20 cellular contexts compared by ENCODE assay signal in genomic region chr20:44932916-44933315, GRCh38. TPM values are rescaled to one million over a fixed set of nuclear protein-coding genes. Genes with fewer than 3 reads are reported as not detected.
DNase-seq lines count a peak whose midpoint lies in the region; ATAC-seq, FAIRE-seq and TF ChIP-seq lines count a peak whose summit lies in the region.
"Had no signal": no experiment of that assay in that cellular context is flagged by ENCODE, and none has a peak within 500 bp of the region (broad histone marks: within the 10 kb centered on the region; RNA-seq: fewer than 3 reads in every experiment).

No MANE protein-coding gene starts in this region.

- no peak for TF ChIP-seq POLR2A in HepG2 (IDR thresholded peaks at IDR 0.05; ENCODE audit: insufficient read depth in 1 of 2, low read depth in 2 of 2, low read length in 2 of 2)
- TF ChIP-seq POLR2A in right lobe of liver (IDR thresholded peaks at IDR 0.05), result no peak
- no peak for TF ChIP-seq POLR2A in H1 (IDR thresholded peaks at IDR 0.05; ENCODE audit: control extremely low read depth in 1 of 2, low read depth in 2 of 2, low read length in 2 of 2)

- H2BK15ac ChIP-seq in H1 (ENCODE audit: low read length), result no peak overlapping the region

- H3K4me1 ChIP-seq in HepG2 (ENCODE audit: insufficient read depth, low read length) (no peaks in the 10 kb centered on the region), right lobe of liver (no peaks in the 10 kb centered on the region), H1 (replicated peaks in 1 of 4; ENCODE audit: control insufficient read depth in 3 of 4, insufficient read depth in 4 of 4, low read length in 3 of 4) (no peaks in the 10 kb centered on the region), upper lobe of right lung (no peaks in the 10 kb centered on the region), foreskin keratinocyte (no peaks in the 10 kb centered on the region)
- H3K4me1 ChIP-seq: A549 had no signal

- H3K9me3 ChIP-seq in HepG2 (ENCODE audit: low read length), result no peaks in the 10 kb centered on the region
- H3K9me3 ChIP-seq in right lobe of liver, result no peaks in the 10 kb centered on the region
- H3K9me3 ChIP-seq in H1 (ENCODE audit: insufficient read depth in 2 of 2, low read depth in 1 of 2, low read length in 1 of 2), result no peaks in the 10 kb centered on the region
- no peaks in the 10 kb centered on the region for H3K9me3 ChIP-seq in upper lobe of right lung
- H3K9me3 ChIP-seq: A549 had no signal

- H3K4me2 ChIP-seq in HepG2 (ENCODE audit: low read depth, low read length) (no peak overlapping the region), H1 (ENCODE audit: insufficient read depth in 1 of 2, low read depth in 2 of 2, low read length in 2 of 2) (no peak overlapping the region)
- H3K4me2 ChIP-seq: A549 had no signal

- H3K79me1 ChIP-seq in H1 (ENCODE audit: low read depth, low read length), result no peaks in the 10 kb centered on the region; the same call in 1 of the 2 replicates

- in situ Hi-C loops in HepG2 (cut with HindIII; ENCODE audit: extremely low pct_ligation_motif_present, low pct_unique_long_range_greater_than_20kb), result no loop called here

- CTCF ChIA-PET in HepG2 (lab: Yijun Ruan, JAX; ENCODE audit: low intra/inter-chr PET ratio, low total read pairs) (no interaction called here), H1 (lab: Charles Lee; ENCODE audit: partially characterized antibody) (interaction anchor here (0.6 to 0.7 kb wide), 3 partner anchors 20 to 1881 kb away, joined by 3 to 4 read pairs (median 3); no protein-coding TSS in a partner anchor)

- intact Hi-C loops in HepG2 (cut with micrococcal nuclease; ENCODE audit: unreplicated experiment), result no loop called here
- intact Hi-C loops in right lobe of liver (cut with DNase I), result no loop called here
- intact Hi-C loops in upper lobe of right lung (cut with DNase I), result no loop called here

- no peak overlapping the region for H3K14ac ChIP-seq in H1 (ENCODE audit: insufficient read length)

- ATAC-seq in HepG2, result no peak
- ATAC-seq in right lobe of liver, result no peak
- ATAC-seq in upper lobe of right lung, result peak; percentile 22
- no peak for ATAC-seq in foreskin keratinocyte
- ATAC-seq: A549 had no signal

- no peak overlapping the region for H2AFZ ChIP-seq in HepG2 (ENCODE audit: low read length)
- no peak overlapping the region for H2AFZ ChIP-seq in H1 (ENCODE audit: low read length)

- FAIRE-seq in HepG2 (lab: Jason Lieb, UNC) (no peak), H1 (lab: Jason Lieb, UNC) (no peak)
- FAIRE-seq: A549, G401.6, GM12892 had no signal

- over 99% methylated on average over 8 of the region's 8 CpGs for WGBS in HepG2 (ENCODE audit: low lambda C conversion rate)
- WGBS in right lobe of liver (ENCODE audit: insufficient coverage, low coverage, low lambda C conversion rate, missing lambda C conversion rate), result 95% methylated on average over 7 of the region's 8 CpGs
- 93% methylated on average over 8 of the region's 8 CpGs; no CpG with 5 or more reads in 1 of the 2 experiments for WGBS in H1 (ENCODE audit: extremely low coverage in 1 of 2, insufficient coverage in 1 of 2, insufficient read length in 1 of 2, insufficient replicate concordance in 2 of 2, low coverage in 1 of 2, low lambda C conversion rate in 2 of 2, missing lambda C conversion rate in 1 of 2), 2 experiments

- no peaks in the 10 kb centered on the region for H3K79me2 ChIP-seq in HepG2 (ENCODE audit: insufficient read depth, low read length)
- no peaks in the 10 kb centered on the region for H3K79me2 ChIP-seq in H1 (ENCODE audit: control insufficient read depth in 1 of 2, insufficient read depth in 2 of 2, low read length in 2 of 2)

- no peak overlapping the region for H2BK20ac ChIP-seq in H1 (ENCODE audit: low read length)

- H3K27me3 ChIP-seq in HepG2 (ENCODE audit: control insufficient read depth in 1 of 2, insufficient read depth in 2 of 2, low read length in 2 of 2), result no peaks in the 10 kb centered on the region
- H3K27me3 ChIP-seq in right lobe of liver, result no peaks in the 10 kb centered on the region
- H3K27me3 ChIP-seq in H1 (replicated peaks in 1 of 4; ENCODE audit: control insufficient read depth in 3 of 4, extremely low read depth in 1 of 4, insufficient read depth in 3 of 4, low read length in 3 of 4), result no peaks in the 10 kb centered on the region
- no peaks in the 10 kb centered on the region for H3K27me3 ChIP-seq in upper lobe of right lung
- no peaks in the 10 kb centered on the region for H3K27me3 ChIP-seq in foreskin keratinocyte

- H3K56ac ChIP-seq in H1 (replicated peaks; ENCODE audit: insufficient read length, low read depth, low read length), result no peak overlapping the region

- no peak overlapping the region for H4K5ac ChIP-seq in H1 (ENCODE audit: insufficient read length, low read depth, low read length)

- H4K8ac ChIP-seq in H1 (ENCODE audit: extremely low read depth, insufficient read depth, low read length), result peak overlapping the region; percentile 65; the same call in 1 of the 2 replicates

- no peak overlapping the region for H4K91ac ChIP-seq in H1 (replicated peaks; ENCODE audit: insufficient read length, low read length)

- BruUV-seq in HepG2 (replicated peaks; lab: Mats Ljungman, UMichigan), result no TSS peak

- DNase-seq in HepG2 (ENCODE audit: low spot score) (no peak), right lobe of liver (no peak), H1 (ENCODE audit: low read depth in 1 of 2, low spot score in 2 of 2) (no peak), upper lobe of right lung (no peak), foreskin keratinocyte (no peak), NCI-H2171 (lab: John Stamatoyannopoulos, UW) (no peak)
- DNase-seq: 8988T; ACHN; AML-193; C1 segment of cervical spinal cord; CD4-positive, alpha-beta memory T cell; COR-L47; DMS153; DND-41; GOT3; H7; HCEC 1CT had no signal

- H2BK5ac ChIP-seq in H1 (ENCODE audit: low read depth, low read length), result no peak overlapping the region

- TF ChIP-seq RAD21 in HepG2 (CRISPR knock-in tag; IDR thresholded peaks at IDR 0.05) (no peak), H1 (IDR thresholded peaks at IDR 0.05 in 1 of 2, conservative IDR thresholded peaks at IDR 0.05 in 1 of 2; ENCODE audit: low read depth in 2 of 2, low read length in 2 of 2) (no peak)

- H3K9ac ChIP-seq in HepG2 (ENCODE audit: insufficient read depth, low read depth, low read length) (no peak overlapping the region), H1 (replicated peaks in 1 of 4; ENCODE audit: extremely low read depth in 1 of 4, low read depth in 3 of 4, low read length in 3 of 4) (no peak overlapping the region)

- H2BK12ac ChIP-seq in H1 (ENCODE audit: low read depth, low read length), result no peak overlapping the region

- TF ChIP-seq CTCF in HepG2 (CRISPR knock-in tag; IDR thresholded peaks at IDR 0.05), result no peak
- TF ChIP-seq CTCF in right lobe of liver (IDR thresholded peaks at IDR 0.05), result no peak
- no peak for TF ChIP-seq CTCF in H1 (IDR thresholded peaks at IDR 0.05; ENCODE audit: control extremely low read depth in 1 of 3, insufficient read depth in 1 of 3, low read depth in 1 of 3, low read length in 3 of 3)
- TF ChIP-seq CTCF in upper lobe of right lung (IDR thresholded peaks at IDR 0.05), result no peak
- TF ChIP-seq CTCF in foreskin keratinocyte (conservative IDR thresholded peaks at IDR 0.05), result no peak

- H3K23me2 ChIP-seq in H1 (ENCODE audit: low read depth, low read length), result no peaks in the 10 kb centered on the region

- H4K20me1 ChIP-seq in HepG2 (ENCODE audit: insufficient read depth, low read length) (no peaks in the 10 kb centered on the region), H1 (replicated peaks in 1 of 2; ENCODE audit: control insufficient read depth in 1 of 2, insufficient read depth in 2 of 2, low read length in 2 of 2) (peaks cover 3 to 5% of the 10 kb centered on the region in 2 experiments)

- H3K23ac ChIP-seq in H1 (ENCODE audit: insufficient read length), result no peak overlapping the region

- no peak overlapping the region for H3K18ac ChIP-seq in H1 (ENCODE audit: extremely low read depth, low read length)

- H3K27ac ChIP-seq in HepG2 (ENCODE audit: extremely low read length, insufficient read depth, low read length) (no peak overlapping the region), right lobe of liver (no peak overlapping the region), H1 (ENCODE audit: low read depth, low read length) (no peak overlapping the region), upper lobe of right lung (no peak overlapping the region), foreskin keratinocyte (no peak overlapping the region)
- H3K27ac ChIP-seq: A549 had no signal

- TF ChIP-seq EP300 in HepG2 (IDR thresholded peaks at IDR 0.05; ENCODE audit: low read depth in 2 of 2, low read length in 2 of 2), result no peak
- no peak for TF ChIP-seq EP300 in HepG2 (CRISPR knock-in tag; IDR thresholded peaks at IDR 0.05; ENCODE audit: borderline replicate concordance)
- TF ChIP-seq EP300 in H1 (IDR thresholded peaks at IDR 0.05; ENCODE audit: borderline replicate concordance in 1 of 2, low read depth in 2 of 2, low read length in 2 of 2), result no peak

- H3K4me3 ChIP-seq in HepG2 (replicated peaks in 1 of 3; ENCODE audit: insufficient read depth in 1 of 3, low read depth in 2 of 3, low read length in 3 of 3) (no peak overlapping the region), right lobe of liver (no peak overlapping the region), H1 (ENCODE audit: extremely low read depth in 1 of 4, insufficient read depth in 2 of 4, low read depth in 3 of 4, low read length in 4 of 4) (no peak overlapping the region), upper lobe of right lung (no peak overlapping the region)
- H3K4me3 ChIP-seq: A549 had no signal

- POLR2A ChIA-PET in HepG2 (lab: Yijun Ruan, JAX) (interaction anchor here (0.7 kb wide), 1 partner anchor 9 kb away, joined by 3 read pairs; no protein-coding TSS in a partner anchor), H1 (lab: Charles Lee; ENCODE audit: partially characterized antibody) (interaction anchor here (1.4 to 4.9 kb wide), 3 partner anchors 9 to 14 kb away, joined by 3 to 27 read pairs (median 13); no protein-coding TSS in a partner anchor)

- no peak overlapping the region for H2AK5ac ChIP-seq in H1 (ENCODE audit: low read depth, low read length)

- H3K36me3 ChIP-seq in HepG2 (replicated peaks in 1 of 2; ENCODE audit: control insufficient read depth in 1 of 2, insufficient read depth in 2 of 2, low read length in 2 of 2) (peaks cover 32 to 77% of the 10 kb centered on the region in 2 experiments), right lobe of liver (peaks cover 0 to 12% (median under 1%) of the 10 kb centered on the region in 4 donors), H1 (ENCODE audit: control insufficient read depth in 2 of 4, insufficient read depth in 4 of 4, low read length in 3 of 4) (peaks cover 10 to 57% (median 42%) of the 10 kb centered on the region in 4 experiments), upper lobe of right lung (no peaks in the 10 kb centered on the region)

- H2BK120ac ChIP-seq in H1 (replicated peaks; ENCODE audit: low read depth, low read length), result no peak overlapping the region

- no peak overlapping the region for H3K4ac ChIP-seq in H1 (replicated peaks; ENCODE audit: insufficient read length, low read depth, low read length)

RNA-seq across cellular contexts. Expression of gene PABPC1L, which starts 23.1 kb away (rescaled TPM):
- total RNA-seq in HepG2 (2016; rRNA removed; fragmentation: Illumina TruSeq; extraction: Trizol) (6.4 and 30.8 TPM in 2 replicates), right lobe of liver (10 to 100 TPM in 5 of 6 experiments, 1 to 10 TPM in 1; 8.7 to 40.2 (median 27.7) TPM), upper lobe of right lung (46.4 TPM), foreskin keratinocyte (14.1 and 15.9 TPM in 2 replicates)
- 8.8 and 10.6 TPM in 2 replicates for total RNA-seq in HepG2 (2016; cell fraction: cytosol; rRNA removed; fragmentation: Illumina TruSeq; extraction: Trizol; ENCODE audit: low read depth)
- total RNA-seq in HepG2 (2016; cell fraction: insoluble cytoplasmic fraction; rRNA removed; fragmentation: Illumina TruSeq; extraction: Trizol), result 7.2 and 30.6 TPM in 2 replicates
- total RNA-seq in HepG2 (2016; cell fraction: membrane; rRNA removed; fragmentation: Illumina TruSeq; extraction: Trizol), result 7.7 TPM in 2 replicates
- 68.7 and 74.6 TPM in 2 replicates for total RNA-seq in HepG2 (2016; cell fraction: nucleus; rRNA removed; fragmentation: Illumina TruSeq; extraction: Trizol)
- polyA plus RNA-seq in HepG2 (2011; rRNA removed) (252 and 283 TPM in 2 replicates), H1 (2011; rRNA removed) (108 and 151 TPM in 2 replicates), foreskin keratinocyte (12.6 and 13.8 TPM in 2 replicates)
- polyA plus RNA-seq in HepG2 (2011; cell fraction: cytosol; rRNA removed), result 48.8 and 52.2 TPM in 2 replicates
- 1,815 and 1,864 TPM in 2 replicates for polyA plus RNA-seq in HepG2 (2011; cell fraction: nucleus; rRNA removed)
- 109 and 110 TPM in 2 replicates for polyA plus RNA-seq in HepG2 (2012)
- 3.4 TPM in 2 replicates for polyA plus RNA-seq in HepG2 (2016; cell fraction: cytosol; fragmentation: Illumina TruSeq; extraction: Trizol; ENCODE audit: low read depth)
- 8.9 and 10.9 TPM in 2 replicates for polyA plus RNA-seq in HepG2 (2016; cell fraction: insoluble cytoplasmic fraction; fragmentation: Illumina TruSeq; extraction: Trizol; ENCODE audit: low read depth)
- polyA plus RNA-seq in HepG2 (2016; cell fraction: membrane; fragmentation: Illumina TruSeq; extraction: Trizol; ENCODE audit: low read depth), result 4.4 and 4.6 TPM in 2 replicates
- 374 and 409 TPM in 2 replicates for polyA plus RNA-seq in HepG2 (2016; cell fraction: nucleus; fragmentation: Illumina TruSeq; extraction: Trizol; ENCODE audit: insufficient read depth, low read depth)
- 12.6 and 64.0 TPM in 2 replicates for polyA minus RNA-seq in HepG2 (2011; rRNA and poly(A)+ RNA removed; ENCODE audit: low replicate concordance)
- 10.6 and 12.0 TPM in 2 replicates for polyA minus RNA-seq in HepG2 (2011; cell fraction: cytosol; rRNA and poly(A)+ RNA removed)
- polyA minus RNA-seq in HepG2 (2011; cell fraction: nucleus; rRNA and poly(A)+ RNA removed), result 250 and 264 TPM in 2 replicates
- total RNA-seq in H1 (2021; fragmentation: NEBNext Ultra II Directional; extraction: Animal tissue kit (Norgen Biotek cat#: 25700)), result 60.9 and 61.1 TPM in 2 replicates
- polyA plus RNA-seq in H1 (2011; cell fraction: cytosol; rRNA removed), result 155 TPM
- 347 TPM for polyA plus RNA-seq in H1 (2011; cell fraction: nucleus; rRNA removed)
- polyA plus RNA-seq in H1 (2012, experiment 1 of 2), result 83.3 to 100 TPM (median 93.5 TPM) in 4 replicates
- 37.4 TPM for polyA plus RNA-seq in H1 (2012, experiment 2 of 2)
- polyA plus RNA-seq in H1 (2013, experiment 1 of 2), result 58.3 TPM
- 46.6 TPM for polyA plus RNA-seq in H1 (2013, experiment 2 of 2)
- 40.6 and 47.9 TPM in 2 replicates for polyA minus RNA-seq in H1 (2011; rRNA and poly(A)+ RNA removed)
- polyA minus RNA-seq in H1 (2011; cell fraction: cytosol; rRNA and poly(A)+ RNA removed), result 32.8 TPM
- 75.4 TPM for polyA minus RNA-seq in H1 (2011; cell fraction: nucleus; rRNA and poly(A)+ RNA removed)

RNA-seq across cellular contexts. Expression of gene TOMM34, which starts 27.3 kb away (rescaled TPM):
- total RNA-seq in HepG2 (2016; rRNA removed; fragmentation: Illumina TruSeq; extraction: Trizol) (52.0 and 73.0 TPM in 2 replicates), right lobe of liver (10 to 100 TPM in 3 of 6 experiments, 1 to 10 TPM in 3; 6.7 to 17.7 (median 10.0) TPM), upper lobe of right lung (16.0 TPM), foreskin keratinocyte (51.1 and 53.5 TPM in 2 replicates)
- 6.2 and 6.4 TPM in 2 replicates for total RNA-seq in HepG2 (2016; cell fraction: cytosol; rRNA removed; fragmentation: Illumina TruSeq; extraction: Trizol; ENCODE audit: low read depth)
- total RNA-seq in HepG2 (2016; cell fraction: insoluble cytoplasmic fraction; rRNA removed; fragmentation: Illumina TruSeq; extraction: Trizol), result 52.3 and 72.3 TPM in 2 replicates
- 18.0 and 21.0 TPM in 2 replicates for total RNA-seq in HepG2 (2016; cell fraction: membrane; rRNA removed; fragmentation: Illumina TruSeq; extraction: Trizol)
- total RNA-seq in HepG2 (2016; cell fraction: nucleus; rRNA removed; fragmentation: Illumina TruSeq; extraction: Trizol), result 24.9 and 25.7 TPM in 2 replicates
- polyA plus RNA-seq in HepG2 (2011; rRNA removed) (36.2 and 38.3 TPM in 2 replicates), H1 (2011; rRNA removed) (30.0 and 35.1 TPM in 2 replicates), foreskin keratinocyte (53.1 and 57.7 TPM in 2 replicates)
- 38.3 and 39.9 TPM in 2 replicates for polyA plus RNA-seq in HepG2 (2011; cell fraction: cytosol; rRNA removed)
- 20.9 and 23.3 TPM in 2 replicates for polyA plus RNA-seq in HepG2 (2011; cell fraction: nucleus; rRNA removed)
- polyA plus RNA-seq in HepG2 (2012), result 41.6 and 42.7 TPM in 2 replicates
- 7.7 and 7.8 TPM in 2 replicates for polyA plus RNA-seq in HepG2 (2016; cell fraction: cytosol; fragmentation: Illumina TruSeq; extraction: Trizol; ENCODE audit: low read depth)
- 102 TPM in 2 replicates for polyA plus RNA-seq in HepG2 (2016; cell fraction: insoluble cytoplasmic fraction; fragmentation: Illumina TruSeq; extraction: Trizol; ENCODE audit: low read depth)
- 17.3 and 19.1 TPM in 2 replicates for polyA plus RNA-seq in HepG2 (2016; cell fraction: membrane; fragmentation: Illumina TruSeq; extraction: Trizol; ENCODE audit: low read depth)
- 45.6 and 46.6 TPM in 2 replicates for polyA plus RNA-seq in HepG2 (2016; cell fraction: nucleus; fragmentation: Illumina TruSeq; extraction: Trizol; ENCODE audit: insufficient read depth, low read depth)
- 23.9 and 48.7 TPM in 2 replicates for polyA minus RNA-seq in HepG2 (2011; rRNA and poly(A)+ RNA removed; ENCODE audit: low replicate concordance)
- polyA minus RNA-seq in HepG2 (2011; cell fraction: cytosol; rRNA and poly(A)+ RNA removed), result 11.6 and 12.1 TPM in 2 replicates
- polyA minus RNA-seq in HepG2 (2011; cell fraction: nucleus; rRNA and poly(A)+ RNA removed), result 6.8 and 9.1 TPM in 2 replicates
- total RNA-seq in H1 (2021; fragmentation: NEBNext Ultra II Directional; extraction: Animal tissue kit (Norgen Biotek cat#: 25700)), result 32.1 and 33.8 TPM in 2 replicates
- 31.7 TPM for polyA plus RNA-seq in H1 (2011; cell fraction: cytosol; rRNA removed)
- polyA plus RNA-seq in H1 (2011; cell fraction: nucleus; rRNA removed), result 28.8 TPM
- 35.7 to 43.7 TPM (median 39.2 TPM) in 4 replicates for polyA plus RNA-seq in H1 (2012, experiment 1 of 2)
- polyA plus RNA-seq in H1 (2012, experiment 2 of 2), result 33.6 TPM
- 30.6 TPM for polyA plus RNA-seq in H1 (2013, experiment 1 of 2)
- polyA plus RNA-seq in H1 (2013, experiment 2 of 2), result 30.2 TPM
- polyA minus RNA-seq in H1 (2011; rRNA and poly(A)+ RNA removed), result 19.8 and 22.5 TPM in 2 replicates
- 8.1 TPM for polyA minus RNA-seq in H1 (2011; cell fraction: cytosol; rRNA and poly(A)+ RNA removed)
- 6.8 TPM for polyA minus RNA-seq in H1 (2011; cell fraction: nucleus; rRNA and poly(A)+ RNA removed)

RNA-seq across cellular contexts. Expression of gene STK4, which starts 33.4 kb away (rescaled TPM):
- total RNA-seq in HepG2 (2016; rRNA removed; fragmentation: Illumina TruSeq; extraction: Trizol), result 38.3 and 61.4 TPM in 2 replicates
- total RNA-seq in HepG2 (2016; cell fraction: cytosol; rRNA removed; fragmentation: Illumina TruSeq; extraction: Trizol; ENCODE audit: low read depth), result 7.6 and 8.4 TPM in 2 replicates
- total RNA-seq in HepG2 (2016; cell fraction: insoluble cytoplasmic fraction; rRNA removed; fragmentation: Illumina TruSeq; extraction: Trizol), result 38.6 and 51.4 TPM in 2 replicates
- total RNA-seq in HepG2 (2016; cell fraction: membrane; rRNA removed; fragmentation: Illumina TruSeq; extraction: Trizol), result 17.0 and 19.2 TPM in 2 replicates
- total RNA-seq in HepG2 (2016; cell fraction: nucleus; rRNA removed; fragmentation: Illumina TruSeq; extraction: Trizol), result 46.5 and 48.3 TPM in 2 replicates
- 21.2 and 25.6 TPM in 2 replicates for polyA plus RNA-seq in HepG2 (2011; rRNA removed)
- 11.6 and 16.8 TPM in 2 replicates for polyA plus RNA-seq in HepG2 (2011; cell fraction: cytosol; rRNA removed)
- polyA plus RNA-seq in HepG2 (2011; cell fraction: nucleus; rRNA removed), result 14.7 and 18.6 TPM in 2 replicates
- polyA plus RNA-seq in HepG2 (2012), result 16.8 and 20.4 TPM in 2 replicates
- polyA plus RNA-seq in HepG2 (2016; cell fraction: cytosol; fragmentation: Illumina TruSeq; extraction: Trizol; ENCODE audit: low read depth), result 1.2 TPM in 2 replicates
- 34.7 and 38.5 TPM in 2 replicates for polyA plus RNA-seq in HepG2 (2016; cell fraction: insoluble cytoplasmic fraction; fragmentation: Illumina TruSeq; extraction: Trizol; ENCODE audit: low read depth)
- polyA plus RNA-seq in HepG2 (2016; cell fraction: membrane; fragmentation: Illumina TruSeq; extraction: Trizol; ENCODE audit: low read depth), result 4.8 and 5.6 TPM in 2 replicates
- polyA plus RNA-seq in HepG2 (2016; cell fraction: nucleus; fragmentation: Illumina TruSeq; extraction: Trizol; ENCODE audit: insufficient read depth, low read depth), result 40.8 and 44.8 TPM in 2 replicates
- polyA minus RNA-seq in HepG2 (2011; rRNA and poly(A)+ RNA removed; ENCODE audit: low replicate concordance), result 23.3 and 33.6 TPM in 2 replicates
- 18.8 and 20.9 TPM in 2 replicates for polyA minus RNA-seq in HepG2 (2011; cell fraction: cytosol; rRNA and poly(A)+ RNA removed)
- polyA minus RNA-seq in HepG2 (2011; cell fraction: nucleus; rRNA and poly(A)+ RNA removed), result 67.3 and 85.4 TPM in 2 replicates
- total RNA-seq in right lobe of liver, result 10 to 100 TPM in 5 of 6 experiments, 1 to 10 TPM in 1; 9.7 to 17.5 (median 13.4) TPM
- 33.8 and 34.3 TPM in 2 replicates for total RNA-seq in H1 (2021; fragmentation: NEBNext Ultra II Directional; extraction: Animal tissue kit (Norgen Biotek cat#: 25700))
- 8.6 and 12.0 TPM in 2 replicates for polyA plus RNA-seq in H1 (2011; rRNA removed)
- 14.0 TPM for polyA plus RNA-seq in H1 (2011; cell fraction: cytosol; rRNA removed)
- 10.0 TPM for polyA plus RNA-seq in H1 (2011; cell fraction: nucleus; rRNA removed)
- 10.8 to 19.2 TPM (median 14.5 TPM) in 4 replicates for polyA plus RNA-seq in H1 (2012, experiment 1 of 2)
- polyA plus RNA-seq in H1 (2012, experiment 2 of 2), result 1.2 TPM
- polyA plus RNA-seq in H1 (2013, experiment 1 of 2), result 16.2 TPM
- polyA plus RNA-seq in H1 (2013, experiment 2 of 2), result 15.4 TPM
- 23.9 and 32.8 TPM in 2 replicates for polyA minus RNA-seq in H1 (2011; rRNA and poly(A)+ RNA removed)
- polyA minus RNA-seq in H1 (2011; cell fraction: cytosol; rRNA and poly(A)+ RNA removed), result 14.7 TPM
- polyA minus RNA-seq in H1 (2011; cell fraction: nucleus; rRNA and poly(A)+ RNA removed), result 40.9 TPM
- total RNA-seq in upper lobe of right lung, result 52.6 TPM
- total RNA-seq in foreskin keratinocyte, result 31.1 and 32.0 TPM in 2 replicates
- 5.8 and 6.8 TPM in 2 replicates for polyA plus RNA-seq in foreskin keratinocyte

RNA-seq across cellular contexts. Expression of gene YWHAB, which starts 47.4 kb away (rescaled TPM):
- 121 and 184 TPM in 2 replicates for total RNA-seq in HepG2 (2016; rRNA removed; fragmentation: Illumina TruSeq; extraction: Trizol)
- total RNA-seq in HepG2 (2016; cell fraction: cytosol; rRNA removed; fragmentation: Illumina TruSeq; extraction: Trizol; ENCODE audit: low read depth), result 13.1 and 14.3 TPM in 2 replicates
- 123 and 180 TPM in 2 replicates for total RNA-seq in HepG2 (2016; cell fraction: insoluble cytoplasmic fraction; rRNA removed; fragmentation: Illumina TruSeq; extraction: Trizol)
- total RNA-seq in HepG2 (2016; cell fraction: membrane; rRNA removed; fragmentation: Illumina TruSeq; extraction: Trizol), result 60.9 and 62.9 TPM in 2 replicates
- total RNA-seq in HepG2 (2016; cell fraction: nucleus; rRNA removed; fragmentation: Illumina TruSeq; extraction: Trizol), result 79.4 and 83.5 TPM in 2 replicates
- 64.0 and 77.2 TPM in 2 replicates for polyA plus RNA-seq in HepG2 (2011; rRNA removed)
- 41.7 and 66.1 TPM in 2 replicates for polyA plus RNA-seq in HepG2 (2011; cell fraction: cytosol; rRNA removed)
- 28.9 and 37.6 TPM in 2 replicates for polyA plus RNA-seq in HepG2 (2011; cell fraction: nucleus; rRNA removed)
- polyA plus RNA-seq in HepG2 (2012), result 122 and 130 TPM in 2 replicates
- polyA plus RNA-seq in HepG2 (2016; cell fraction: cytosol; fragmentation: Illumina TruSeq; extraction: Trizol; ENCODE audit: low read depth), result 22.2 and 23.8 TPM in 2 replicates
- 254 and 256 TPM in 2 replicates for polyA plus RNA-seq in HepG2 (2016; cell fraction: insoluble cytoplasmic fraction; fragmentation: Illumina TruSeq; extraction: Trizol; ENCODE audit: low read depth)
- polyA plus RNA-seq in HepG2 (2016; cell fraction: membrane; fragmentation: Illumina TruSeq; extraction: Trizol; ENCODE audit: low read depth), result 47.1 and 50.3 TPM in 2 replicates
- polyA plus RNA-seq in HepG2 (2016; cell fraction: nucleus; fragmentation: Illumina TruSeq; extraction: Trizol; ENCODE audit: insufficient read depth, low read depth), result 121 and 126 TPM in 2 replicates
- polyA minus RNA-seq in HepG2 (2011; rRNA and poly(A)+ RNA removed; ENCODE audit: low replicate concordance), result 22.5 and 46.6 TPM in 2 replicates
- 38.2 and 43.5 TPM in 2 replicates for polyA minus RNA-seq in HepG2 (2011; cell fraction: cytosol; rRNA and poly(A)+ RNA removed)
- polyA minus RNA-seq in HepG2 (2011; cell fraction: nucleus; rRNA and poly(A)+ RNA removed), result 64.2 and 67.4 TPM in 2 replicates
- 10 to 100 TPM; 48.7 to 71.1 (median 54.5) TPM for total RNA-seq in right lobe of liver
- total RNA-seq in H1 (2021; fragmentation: NEBNext Ultra II Directional; extraction: Animal tissue kit (Norgen Biotek cat#: 25700)), result 246 and 256 TPM in 2 replicates
- 40.2 and 72.9 TPM in 2 replicates for polyA plus RNA-seq in H1 (2011; rRNA removed)
- polyA plus RNA-seq in H1 (2011; cell fraction: cytosol; rRNA removed), result 93.0 TPM
- polyA plus RNA-seq in H1 (2011; cell fraction: nucleus; rRNA removed), result 30.6 TPM
- polyA plus RNA-seq in H1 (2012, experiment 1 of 2), result 131 to 211 TPM (median 149 TPM) in 4 replicates
- polyA plus RNA-seq in H1 (2012, experiment 2 of 2), result 47.9 TPM
- polyA plus RNA-seq in H1 (2013, experiment 1 of 2), result 235 TPM
- 241 TPM for polyA plus RNA-seq in H1 (2013, experiment 2 of 2)
- polyA minus RNA-seq in H1 (2011; rRNA and poly(A)+ RNA removed), result 52.5 and 80.7 TPM in 2 replicates
- polyA minus RNA-seq in H1 (2011; cell fraction: cytosol; rRNA and poly(A)+ RNA removed), result 44.5 TPM
- 34.7 TPM for polyA minus RNA-seq in H1 (2011; cell fraction: nucleus; rRNA and poly(A)+ RNA removed)
- total RNA-seq in upper lobe of right lung, result 185 TPM
- 213 and 216 TPM in 2 replicates for total RNA-seq in foreskin keratinocyte
- polyA plus RNA-seq in foreskin keratinocyte, result 177 and 188 TPM in 2 replicates
